ENCODE assay signal across 8 cellular contexts in the genomic region with DNA sequence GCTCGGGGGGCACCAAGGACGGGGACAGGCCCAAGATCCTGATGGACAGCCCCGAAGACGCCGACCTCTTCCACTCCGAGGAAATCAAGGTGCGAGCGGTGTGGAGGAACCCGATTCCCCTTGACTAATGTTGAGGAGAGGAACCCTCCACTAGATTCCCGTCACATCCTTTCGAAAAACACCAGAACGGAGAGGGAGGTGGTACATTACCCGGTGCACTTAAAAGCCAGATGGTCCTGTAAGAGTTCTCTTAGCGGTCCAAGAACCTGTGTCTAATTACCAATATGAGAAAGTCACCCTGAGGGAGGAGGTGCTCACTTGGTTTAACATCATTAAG. TPM values are rescaled to one million over a fixed set of nuclear protein-coding genes. Genes with fewer than 3 reads are reported as not detected.
DNase-seq lines count a peak whose midpoint lies in the region; ATAC-seq, FAIRE-seq and TF ChIP-seq lines count a peak whose summit lies in the region.

No MANE protein-coding gene starts in this region.

- no peak for ATAC-seq in activated CD8-positive, alpha-beta memory T cell treated with anti-CD3 and anti-CD28 coated beads, Interleukin-2, amount 10 ng/mL, durations not matched to agents 7 days and 5 days
- no peak for ATAC-seq in right cardiac atrium
- no peak for ATAC-seq in GM18517 (IDR thresholded peaks at IDR 0.05; ENCODE audit: unreplicated experiment)
- no peak for ATAC-seq in HG02981 (IDR thresholded peaks at IDR 0.05; ENCODE audit: unreplicated experiment)

- peak overlapping the region; percentile 88 for H3K4me3 Mint-ChIP-seq in activated CD8-positive, alpha-beta memory T cell treated with anti-CD3 and anti-CD28 coated beads, Interleukin-2, amount 10 ng/mL, durations not matched to agents 7 days and 5 days

- H3K36me3 ChIP-seq in WERI-Rb-1, result peaks cover 43% of the 10 kb centered on the region
- peaks cover 2 to 7% of the 10 kb centered on the region in 2 donors for H3K36me3 ChIP-seq in small intestine (ENCODE audit: control insufficient read depth in 2 of 2, insufficient read depth in 2 of 2, low read length in 2 of 2)

- WGBS in right cardiac atrium, result 5% methylated on average over 14 of the region's 14 CpGs
- 1% methylated on average over 14 of the region's 14 CpGs for WGBS in small intestine, 3 donors

- DNase-seq in activated CD8-positive, alpha-beta memory T cell treated with anti-CD3 and anti-CD28 coated beads, Interleukin-2, amount 10 ng/mL, durations not matched to agents 7 days and 5 days, result no peak
- DNase-seq in activated CD8-positive, alpha-beta memory T cell treated with anti-CD3 and anti-CD28 coated beads, Interleukin-2, amount 50 U/mL, for 4 hours, result no peak
- DNase-seq in WERI-Rb-1, result no peak
- no peak for DNase-seq in right cardiac atrium
- DNase-seq in small intestine, result peak; percentile 26
- no peak for DNase-seq in activated CD4-positive, alpha-beta T cell treated with anti-CD3 and anti-CD28 coated beads for 1 hour

- H3K4me1 ChIP-seq in right cardiac atrium (ENCODE audit: control insufficient read depth, insufficient read depth, low read length) (peaks cover 5% of the 10 kb centered on the region), small intestine (ENCODE audit: control insufficient read depth in 2 of 2, insufficient read depth in 1 of 2, low read depth in 1 of 2, low read length in 1 of 2) (peaks cover 2 to 11% of the 10 kb centered on the region in 2 donors)

- H3K27ac ChIP-seq in WERI-Rb-1 (peak overlapping the region; percentile 92), right cardiac atrium (ENCODE audit: low read length) (peak overlapping the region; percentile 71), small intestine (ENCODE audit: low read depth in 1 of 2, low read length in 1 of 2) (peak overlapping the region; percentile 89 to 100)

- H3K4me3 ChIP-seq in WERI-Rb-1 (ENCODE audit: low read depth, low read length), result peak overlapping the region; percentile 92
- peak overlapping the region; percentile 78 for H3K4me3 ChIP-seq in right cardiac atrium (ENCODE audit: low read length)
- H3K4me3 ChIP-seq in small intestine (ENCODE audit: low read depth in 1 of 2, low read length in 2 of 2), result peak overlapping the region; percentile 72 to 89

- no peaks in the 10 kb centered on the region for H3K27me3 Mint-ChIP-seq in activated CD8-positive, alpha-beta memory T cell treated with anti-CD3 and anti-CD28 coated beads, Interleukin-2, amount 10 ng/mL, durations not matched to agents 7 days and 5 days

- H3K4me1 Mint-ChIP-seq in activated CD8-positive, alpha-beta memory T cell treated with anti-CD3 and anti-CD28 coated beads, Interleukin-2, amount 10 ng/mL, durations not matched to agents 7 days and 5 days, result peaks cover 57% of the 10 kb centered on the region

- no peak for FAIRE-seq in small intestine (lab: Jason Lieb, UNC)

- H3K36me3 Mint-ChIP-seq in activated CD8-positive, alpha-beta memory T cell treated with anti-CD3 and anti-CD28 coated beads, Interleukin-2, amount 10 ng/mL, durations not matched to agents 7 days and 5 days, result peaks cover 37% of the 10 kb centered on the region

- no peaks in the 10 kb centered on the region for H3K27me3 ChIP-seq in WERI-Rb-1 (ENCODE audit: insufficient read depth, low read depth, severe bottlenecking)
- no peaks in the 10 kb centered on the region for H3K27me3 ChIP-seq in right cardiac atrium (ENCODE audit: control insufficient read depth, insufficient read depth)
- no peaks in the 10 kb centered on the region for H3K27me3 ChIP-seq in small intestine (ENCODE audit: control insufficient read depth in 2 of 2, insufficient read depth in 2 of 2, low read length in 2 of 2)

- no peak for TF ChIP-seq CTCF in WERI-Rb-1 (IDR thresholded peaks at IDR 0.05; ENCODE audit: low read depth, low read length)

- CTCF ChIA-PET in activated CD8-positive, alpha-beta memory T cell treated with anti-CD3 and anti-CD28 coated beads, Interleukin-2, amount 10 ng/mL, durations not matched to agents 7 days and 5 days (lab: Charles Lee), result interaction anchor here (0.6 to 1.6 kb wide), 11 partner anchors 9 to 1547 kb away, joined by 3 to 8 read pairs (median 4); no protein-coding TSS in a partner anchor

- H3K9me3 ChIP-seq in WERI-Rb-1 (ENCODE audit: severe bottlenecking) (no peaks in the 10 kb centered on the region), right cardiac atrium (ENCODE audit: control insufficient read depth, low read length) (no peaks in the 10 kb centered on the region), small intestine (ENCODE audit: control insufficient read depth, low read depth) (no peaks in the 10 kb centered on the region)

- intact Hi-C loops in right cardiac atrium (cut with DNase I), result loop anchor here in 1 of 4 donors (5.0 kb wide), 1 partner anchor 114 kb away; no protein-coding TSS in a partner anchor

- H3K27ac Mint-ChIP-seq in activated CD8-positive, alpha-beta memory T cell treated with anti-CD3 and anti-CD28 coated beads, Interleukin-2, amount 10 ng/mL, durations not matched to agents 7 days and 5 days, result peak overlapping the region; percentile 94

- no peaks in the 10 kb centered on the region for H3K9me3 Mint-ChIP-seq in activated CD8-positive, alpha-beta memory T cell treated with anti-CD3 and anti-CD28 coated beads, Interleukin-2, amount 10 ng/mL, durations not matched to agents 7 days and 5 days (ENCODE audit: low read depth)

RNA-seq across cellular contexts. Expression of a gene that starts 0.3 kb away (rescaled TPM):
- 10 to 100 TPM; 38.2 to 38.7 TPM for total RNA-seq in activated CD8-positive, alpha-beta memory T cell treated with anti-CD3 and anti-CD28 coated beads, Interleukin-2, amount 10 ng/mL, durations not matched to agents 7 days and 5 days
- 10 to 100 TPM in 3 of 4 donors, 1 to 10 TPM in 1; 9.8 to 16.3 (median 14.1) TPM for total RNA-seq in right cardiac atrium
- 10.5 TPM for polyA plus RNA-seq in right cardiac atrium
- polyA plus RNA-seq in small intestine, result 10 to 100 TPM; 32.3 to 70.2 (median 66.7) TPM
